Comparison of ENCODE assay signal across 8 cellular contexts in genomic region chr6:28211840-28212509, GRCh38. TPM values are rescaled to one million over a fixed set of nuclear protein-coding genes. Genes with fewer than 3 reads are reported as not detected.
A peak's percentile ranks its signal among the peaks of the same experiment; 100 is the strongest.
DNase-seq lines count a peak whose midpoint lies in the region; ATAC-seq and TF ChIP-seq lines count a peak whose summit lies in the region.

No MANE protein-coding gene starts in this region.

- no peak overlapping the region for H2BK15ac ChIP-seq in mesenchymal stem cell (ENCODE audit: low read depth, poor library complexity, severe bottlenecking)

- H3K4me1 ChIP-seq in mesenchymal stem cell (ENCODE audit: control insufficient read depth, insufficient read depth, low read depth, low read length), result peaks cover 6% of the 10 kb centered on the region

- no peak overlapping the region for H2BK120ac ChIP-seq in mesenchymal stem cell (ENCODE audit: low read depth, low read length)

- H4K91ac ChIP-seq in mesenchymal stem cell (ENCODE audit: low read length), result no peak overlapping the region

- no peaks in the 10 kb centered on the region for H3K36me3 ChIP-seq in mesenchymal stem cell (ENCODE audit: control insufficient read depth in 1 of 2, insufficient read depth in 2 of 2, low read depth in 1 of 2, low read length in 2 of 2)

- H3K36me3 Mint-ChIP-seq in activated T-helper 2 cell treated with anti-CD3 and anti-CD28 coated beads, Interferon-gamma antibody, Interleukin-2, Interleukin-4, amounts not matched to agents 10 μg/mL and 5 μg/mL and 100 μg/mL, durations not matched to agents 14 hours and 24 hours and 36 hours (ENCODE audit: low read depth), result peaks cover 3% of the 10 kb centered on the region

- H3K4me2 ChIP-seq in mesenchymal stem cell (ENCODE audit: low read length, poor library complexity, severe bottlenecking), result peak overlapping the region; percentile 52

- H3K27ac ChIP-seq in mesenchymal stem cell (ENCODE audit: low read length, poor library complexity, severe bottlenecking), result no peak overlapping the region

- peaks cover 1% of the 10 kb centered on the region for H3K79me1 ChIP-seq in mesenchymal stem cell (replicated peaks; ENCODE audit: low read length, poor library complexity, severe bottlenecking)

- ATAC-seq in HG02938 (IDR thresholded peaks at IDR 0.05; ENCODE audit: unreplicated experiment) (peak; percentile 30), sciatic nerve (no peak)

- H2BK5ac ChIP-seq in mesenchymal stem cell (ENCODE audit: low read depth, low read length, poor library complexity, severe bottlenecking), result no peak overlapping the region

- intact Hi-C loops in activated T-helper 2 cell treated with anti-CD3 and anti-CD28 coated beads, Interferon-gamma antibody, Interleukin-2, Interleukin-4, amounts not matched to agents 10 μg/mL and 5 μg/mL and 100 μg/mL, durations not matched to agents 14 hours and 24 hours and 36 hours (cut with micrococcal nuclease), result loop anchor here (5.0 kb wide), 3 partner anchors 55 to 145 kb away; partner anchors contain the start of genes ZKSCAN8 and ZSCAN26
- intact Hi-C loops in sciatic nerve (cut with DNase I), result no loop called here

- DNase-seq in GM12865 (ENCODE audit: low read depth) (peak; percentile 38), mesenchymal stem cell (no peak), germinal center (ENCODE audit: low spot score) (no peak), Ammon's horn (ENCODE audit: low spot score) (no peak), T-helper 9 cell (no peak), sciatic nerve (ENCODE audit: low spot score) (no peak)
- DNase-seq in activated T-helper 2 cell treated with anti-CD3 and anti-CD28 coated beads, Interferon-gamma antibody, Interleukin-2, Interleukin-4, amounts not matched to agents 10 μg/mL and 5 μg/mL and 100 μg/mL, durations not matched to agents 14 hours and 24 hours and 36 hours (ENCODE audit: low spot score), result no peak

- H3K27me3 ChIP-seq in mesenchymal stem cell (ENCODE audit: control insufficient read depth in 1 of 2, insufficient read depth in 1 of 2, low read length in 2 of 2), result peaks cover 49 to 64% of the 10 kb centered on the region in 2 experiments

- TF ChIP-seq CTCF in GM12865 (IDR thresholded peaks at IDR 0.05; ENCODE audit: insufficient read depth, low read depth, low read length, missing control alignments), result no peak

- H3K4ac ChIP-seq in mesenchymal stem cell (ENCODE audit: low read depth in 1 of 2, low read length in 2 of 2), result no peak overlapping the region

- H3K23ac ChIP-seq in mesenchymal stem cell (ENCODE audit: low read length in 2 of 2), result no peak overlapping the region

- no peak overlapping the region for H3K14ac ChIP-seq in mesenchymal stem cell (ENCODE audit: low read length in 2 of 2)

- H3K27me3 Mint-ChIP-seq in activated T-helper 2 cell treated with anti-CD3 and anti-CD28 coated beads, Interferon-gamma antibody, Interleukin-2, Interleukin-4, amounts not matched to agents 10 μg/mL and 5 μg/mL and 100 μg/mL, durations not matched to agents 14 hours and 24 hours and 36 hours (ENCODE audit: low read depth), result peaks cover 87% of the 10 kb centered on the region

- H4K8ac ChIP-seq in mesenchymal stem cell (ENCODE audit: low read length), result no peak overlapping the region

- H3K4me3 Mint-ChIP-seq in activated T-helper 2 cell treated with anti-CD3 and anti-CD28 coated beads, Interferon-gamma antibody, Interleukin-2, Interleukin-4, amounts not matched to agents 10 μg/mL and 5 μg/mL and 100 μg/mL, durations not matched to agents 14 hours and 24 hours and 36 hours (ENCODE audit: low read depth), result peak overlapping the region; percentile 76

- no peak overlapping the region for H2AK5ac ChIP-seq in mesenchymal stem cell (ENCODE audit: low read length, severe bottlenecking)

- H2AFZ ChIP-seq in mesenchymal stem cell (ENCODE audit: low read depth, low read length), result no peak overlapping the region

- H3K9me3 Mint-ChIP-seq in activated T-helper 2 cell treated with anti-CD3 and anti-CD28 coated beads, Interferon-gamma antibody, Interleukin-2, Interleukin-4, amounts not matched to agents 10 μg/mL and 5 μg/mL and 100 μg/mL, durations not matched to agents 14 hours and 24 hours and 36 hours, result no peaks in the 10 kb centered on the region

- no peaks in the 10 kb centered on the region for H3K9me3 ChIP-seq in mesenchymal stem cell (ENCODE audit: control insufficient read depth, low read length)

- H3K4me3 ChIP-seq in GM12865 (ENCODE audit: low read depth, low read length) (peak overlapping the region; percentile 67), mesenchymal stem cell (ENCODE audit: insufficient read depth in 1 of 2, low read depth in 1 of 2, low read length in 2 of 2) (peak overlapping the region in 1 of 2 experiments; percentile 80)

- H2BK12ac ChIP-seq in mesenchymal stem cell (ENCODE audit: low read length in 2 of 2), result no peak overlapping the region

- peak overlapping the region; percentile 79 for H3K9ac ChIP-seq in mesenchymal stem cell (ENCODE audit: low read length)

- no peak overlapping the region for H3K18ac ChIP-seq in mesenchymal stem cell (ENCODE audit: low read depth in 1 of 2, low read length in 2 of 2)

- peak overlapping the region; percentile 14 for H3K27ac Mint-ChIP-seq in activated T-helper 2 cell treated with anti-CD3 and anti-CD28 coated beads, Interferon-gamma antibody, Interleukin-2, Interleukin-4, amounts not matched to agents 10 μg/mL and 5 μg/mL and 100 μg/mL, durations not matched to agents 14 hours and 24 hours and 36 hours

- WGBS in mesenchymal stem cell, result 24% methylated on average over 16 of the region's 16 CpGs

- peaks cover 37% of the 10 kb centered on the region for H3K4me1 Mint-ChIP-seq in activated T-helper 2 cell treated with anti-CD3 and anti-CD28 coated beads, Interferon-gamma antibody, Interleukin-2, Interleukin-4, amounts not matched to agents 10 μg/mL and 5 μg/mL and 100 μg/mL, durations not matched to agents 14 hours and 24 hours and 36 hours (ENCODE audit: low read depth)

RNA-seq across cellular contexts. Expression of gene ZSCAN9, which starts 13.1 kb away (rescaled TPM):
- 9.7 and 10.8 TPM in 2 replicates for total RNA-seq in activated T-helper 2 cell treated with anti-CD3 and anti-CD28 coated beads, Interferon-gamma antibody, Interleukin-2, Interleukin-4, amounts not matched to agents 10 μg/mL and 5 μg/mL and 100 μg/mL, durations not matched to agents 14 hours and 24 hours and 36 hours
- 6.4 TPM for polyA plus RNA-seq in mesenchymal stem cell (2013, experiment 1 of 2)
- polyA plus RNA-seq in mesenchymal stem cell (2013, experiment 2 of 2), result 6.5 TPM
- 17.3 TPM for total RNA-seq in sciatic nerve

RNA-seq across cellular contexts. Expression of gene ZKSCAN4, which starts 40.1 kb away (rescaled TPM):
- total RNA-seq in activated T-helper 2 cell treated with anti-CD3 and anti-CD28 coated beads, Interferon-gamma antibody, Interleukin-2, Interleukin-4, amounts not matched to agents 10 μg/mL and 5 μg/mL and 100 μg/mL, durations not matched to agents 14 hours and 24 hours and 36 hours, result 4.6 and 5.0 TPM in 2 replicates
- 3.2 TPM for polyA plus RNA-seq in mesenchymal stem cell (2013, experiment 1 of 2)
- 3.0 TPM for polyA plus RNA-seq in mesenchymal stem cell (2013, experiment 2 of 2)
- 5.4 TPM for total RNA-seq in sciatic nerve

RNA-seq across cellular contexts. Expression of gene NKAPL, which starts 47.1 kb away (rescaled TPM):
- not detected in 2 replicates for total RNA-seq in activated T-helper 2 cell treated with anti-CD3 and anti-CD28 coated beads, Interferon-gamma antibody, Interleukin-2, Interleukin-4, amounts not matched to agents 10 μg/mL and 5 μg/mL and 100 μg/mL, durations not matched to agents 14 hours and 24 hours and 36 hours
- polyA plus RNA-seq in mesenchymal stem cell (2013, experiment 1 of 2), result not detected
- polyA plus RNA-seq in mesenchymal stem cell (2013, experiment 2 of 2), result not detected
- total RNA-seq in sciatic nerve, result 2.9 TPM

RNA-seq across cellular contexts. Expression of gene ZSCAN26, which starts 55.0 kb away (rescaled TPM):
- 6.1 and 7.7 TPM in 2 replicates for total RNA-seq in activated T-helper 2 cell treated with anti-CD3 and anti-CD28 coated beads, Interferon-gamma antibody, Interleukin-2, Interleukin-4, amounts not matched to agents 10 μg/mL and 5 μg/mL and 100 μg/mL, durations not matched to agents 14 hours and 24 hours and 36 hours
- polyA plus RNA-seq in mesenchymal stem cell (2013, experiment 1 of 2), result 6.9 TPM
- polyA plus RNA-seq in mesenchymal stem cell (2013, experiment 2 of 2), result 6.6 TPM
- total RNA-seq in sciatic nerve, result 19.3 TPM
